ENCODE assay signal across 20 cellular contexts in the genomic region with DNA sequence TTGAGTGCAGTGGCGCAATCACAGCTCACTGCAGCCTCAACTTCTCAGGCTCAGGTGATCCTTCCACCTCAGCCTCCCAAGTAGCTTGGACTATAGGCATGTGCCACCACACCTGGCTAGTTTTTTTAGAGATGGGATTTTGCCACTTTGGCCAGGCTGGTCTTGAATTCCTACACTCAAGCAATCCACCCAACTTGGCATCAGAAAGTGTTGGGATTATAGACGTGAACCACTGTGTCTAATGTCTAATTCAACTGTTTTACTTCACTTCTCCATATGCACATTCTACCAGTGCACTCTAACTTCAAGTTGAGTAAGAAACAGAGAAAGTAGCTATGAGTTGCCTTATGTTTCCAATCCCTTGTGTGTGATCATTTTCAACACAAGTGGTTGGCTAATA.
"Had no signal": no experiment of that assay in that cellular context is flagged by ENCODE, and none has a peak within 500 bp of the region (broad histone marks: within the 10 kb centered on the region; RNA-seq: fewer than 3 reads in every experiment).

No MANE protein-coding gene starts in this region.

- H3K4me3 ChIP-seq: adrenal gland, dorsolateral prefrontal cortex, gastroesophageal sphincter, ovary, prostate gland, upper lobe of left lung had no signal

- H3K4me1 ChIP-seq: adrenal gland, gastroesophageal sphincter, prostate gland, upper lobe of left lung had no signal

- DNase-seq: activated CD4-positive, alpha-beta T cell treated with anti-CD3 and anti-CD28 coated beads for 4 hours; activated CD4-positive, alpha-beta T cell treated with anti-CD3 and anti-CD28 coated beads, Interleukin-2, amount 50 U/mL, for 48 hours; activated CD4-positive, CD25-positive, alpha-beta regulatory T cell; activated gamma-delta T cell; adrenal gland; central memory CD4-positive, alpha-beta T cell; dorsolateral prefrontal cortex; head of caudate nucleus; left ventricle myocardium superior; mammary epithelial cell; midbrain; ovary; stimulated activated CD4-positive, alpha-beta T cell treated with anti-CD3 and anti-CD28 coated beads, Interleukin-4, amount 100 ng/mL, for 24 hours; stimulated activated naive CD8-positive, alpha-beta T cell treated with anti-CD3 and anti-CD28 coated beads, Interleukin-15, Interleukin-2, amounts not matched to agents 100 U/mL and 50 U/mL, for 24 hours; T-helper 17 cell; upper lobe of left lung had no signal

- H3K9me3 Mint-ChIP-seq: natural killer cell treated with Interleukin-12 subunit alpha and Interleukin-12 subunit beta and Interleukin-15 and Interleukin-18, amount 100 ng/mL, for 72 hours had no signal

- H3K27me3 ChIP-seq: adrenal gland, dorsolateral prefrontal cortex, gastroesophageal sphincter, ovary, upper lobe of left lung had no signal

- H3K27ac ChIP-seq: adrenal gland, dorsolateral prefrontal cortex, gastroesophageal sphincter, ovary, prostate gland, upper lobe of left lung had no signal

- H3K27me3 Mint-ChIP-seq: activated naive CD4-positive, alpha-beta T cell treated with anti-CD3 and anti-CD28 coated beads, Interleukin-2, amount 50 U/mL, for 24 hours; natural killer cell treated with Interleukin-12 subunit alpha and Interleukin-12 subunit beta and Interleukin-15 and Interleukin-18, amount 100 ng/mL, for 72 hours; T-helper 17 cell had no signal

- H3K36me3 ChIP-seq: ovary had no signal

- H3K27ac Mint-ChIP-seq: activated naive CD4-positive, alpha-beta T cell treated with anti-CD3 and anti-CD28 coated beads, Interleukin-2, amount 50 U/mL, for 24 hours; natural killer cell treated with Interleukin-12 subunit alpha and Interleukin-12 subunit beta and Interleukin-15 and Interleukin-18, amount 100 ng/mL, for 72 hours; T-helper 17 cell had no signal

- H3K4me3 Mint-ChIP-seq: activated naive CD4-positive, alpha-beta T cell treated with anti-CD3 and anti-CD28 coated beads, Interleukin-2, amount 50 U/mL, for 24 hours; natural killer cell treated with Interleukin-12 subunit alpha and Interleukin-12 subunit beta and Interleukin-15 and Interleukin-18, amount 100 ng/mL, for 72 hours; T-helper 17 cell had no signal

- ATAC-seq: gastroesophageal sphincter; left ventricle myocardium superior; natural killer cell treated with Interleukin-12 subunit alpha and Interleukin-12 subunit beta and Interleukin-15 and Interleukin-18, amount 100 ng/mL, for 72 hours; stimulated activated naive CD8-positive, alpha-beta T cell treated with anti-CD3 and anti-CD28 coated beads, Interleukin-15, Interleukin-2, amounts not matched to agents 100 U/mL and 50 U/mL, for 24 hours; T-helper 17 cell had no signal

- H3K9me3 ChIP-seq: adrenal gland, gastroesophageal sphincter, ovary, prostate gland, upper lobe of left lung had no signal
